1 cellular context compared by ENCODE assay signal in the genomic region with DNA sequence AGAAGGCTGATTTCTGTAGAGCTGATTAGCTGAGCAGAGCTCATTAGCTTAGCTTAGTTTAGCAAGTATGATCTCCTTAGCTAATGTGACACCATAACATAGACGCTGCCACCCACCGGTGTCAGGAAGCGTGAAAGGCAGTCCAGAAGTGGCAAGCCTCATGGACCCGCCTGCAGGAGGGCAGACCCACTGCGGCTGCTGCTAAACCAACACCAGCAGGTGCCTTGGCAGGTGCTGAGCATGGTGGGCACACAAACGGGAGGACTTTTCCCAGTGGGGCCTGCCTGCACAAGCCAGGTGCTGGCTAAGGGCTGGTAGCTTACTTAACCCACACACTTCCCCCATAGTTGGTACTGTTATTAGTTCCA.
TF ChIP-seq lines count a peak whose summit lies in the region.

No MANE protein-coding gene starts in this region.

TF ChIP-seq in GM23338, 12 proteins besides CTCF, POLR2A, EP300 and RAD21 (continued from another document):
- TF ChIP-seq, protein P1, sequence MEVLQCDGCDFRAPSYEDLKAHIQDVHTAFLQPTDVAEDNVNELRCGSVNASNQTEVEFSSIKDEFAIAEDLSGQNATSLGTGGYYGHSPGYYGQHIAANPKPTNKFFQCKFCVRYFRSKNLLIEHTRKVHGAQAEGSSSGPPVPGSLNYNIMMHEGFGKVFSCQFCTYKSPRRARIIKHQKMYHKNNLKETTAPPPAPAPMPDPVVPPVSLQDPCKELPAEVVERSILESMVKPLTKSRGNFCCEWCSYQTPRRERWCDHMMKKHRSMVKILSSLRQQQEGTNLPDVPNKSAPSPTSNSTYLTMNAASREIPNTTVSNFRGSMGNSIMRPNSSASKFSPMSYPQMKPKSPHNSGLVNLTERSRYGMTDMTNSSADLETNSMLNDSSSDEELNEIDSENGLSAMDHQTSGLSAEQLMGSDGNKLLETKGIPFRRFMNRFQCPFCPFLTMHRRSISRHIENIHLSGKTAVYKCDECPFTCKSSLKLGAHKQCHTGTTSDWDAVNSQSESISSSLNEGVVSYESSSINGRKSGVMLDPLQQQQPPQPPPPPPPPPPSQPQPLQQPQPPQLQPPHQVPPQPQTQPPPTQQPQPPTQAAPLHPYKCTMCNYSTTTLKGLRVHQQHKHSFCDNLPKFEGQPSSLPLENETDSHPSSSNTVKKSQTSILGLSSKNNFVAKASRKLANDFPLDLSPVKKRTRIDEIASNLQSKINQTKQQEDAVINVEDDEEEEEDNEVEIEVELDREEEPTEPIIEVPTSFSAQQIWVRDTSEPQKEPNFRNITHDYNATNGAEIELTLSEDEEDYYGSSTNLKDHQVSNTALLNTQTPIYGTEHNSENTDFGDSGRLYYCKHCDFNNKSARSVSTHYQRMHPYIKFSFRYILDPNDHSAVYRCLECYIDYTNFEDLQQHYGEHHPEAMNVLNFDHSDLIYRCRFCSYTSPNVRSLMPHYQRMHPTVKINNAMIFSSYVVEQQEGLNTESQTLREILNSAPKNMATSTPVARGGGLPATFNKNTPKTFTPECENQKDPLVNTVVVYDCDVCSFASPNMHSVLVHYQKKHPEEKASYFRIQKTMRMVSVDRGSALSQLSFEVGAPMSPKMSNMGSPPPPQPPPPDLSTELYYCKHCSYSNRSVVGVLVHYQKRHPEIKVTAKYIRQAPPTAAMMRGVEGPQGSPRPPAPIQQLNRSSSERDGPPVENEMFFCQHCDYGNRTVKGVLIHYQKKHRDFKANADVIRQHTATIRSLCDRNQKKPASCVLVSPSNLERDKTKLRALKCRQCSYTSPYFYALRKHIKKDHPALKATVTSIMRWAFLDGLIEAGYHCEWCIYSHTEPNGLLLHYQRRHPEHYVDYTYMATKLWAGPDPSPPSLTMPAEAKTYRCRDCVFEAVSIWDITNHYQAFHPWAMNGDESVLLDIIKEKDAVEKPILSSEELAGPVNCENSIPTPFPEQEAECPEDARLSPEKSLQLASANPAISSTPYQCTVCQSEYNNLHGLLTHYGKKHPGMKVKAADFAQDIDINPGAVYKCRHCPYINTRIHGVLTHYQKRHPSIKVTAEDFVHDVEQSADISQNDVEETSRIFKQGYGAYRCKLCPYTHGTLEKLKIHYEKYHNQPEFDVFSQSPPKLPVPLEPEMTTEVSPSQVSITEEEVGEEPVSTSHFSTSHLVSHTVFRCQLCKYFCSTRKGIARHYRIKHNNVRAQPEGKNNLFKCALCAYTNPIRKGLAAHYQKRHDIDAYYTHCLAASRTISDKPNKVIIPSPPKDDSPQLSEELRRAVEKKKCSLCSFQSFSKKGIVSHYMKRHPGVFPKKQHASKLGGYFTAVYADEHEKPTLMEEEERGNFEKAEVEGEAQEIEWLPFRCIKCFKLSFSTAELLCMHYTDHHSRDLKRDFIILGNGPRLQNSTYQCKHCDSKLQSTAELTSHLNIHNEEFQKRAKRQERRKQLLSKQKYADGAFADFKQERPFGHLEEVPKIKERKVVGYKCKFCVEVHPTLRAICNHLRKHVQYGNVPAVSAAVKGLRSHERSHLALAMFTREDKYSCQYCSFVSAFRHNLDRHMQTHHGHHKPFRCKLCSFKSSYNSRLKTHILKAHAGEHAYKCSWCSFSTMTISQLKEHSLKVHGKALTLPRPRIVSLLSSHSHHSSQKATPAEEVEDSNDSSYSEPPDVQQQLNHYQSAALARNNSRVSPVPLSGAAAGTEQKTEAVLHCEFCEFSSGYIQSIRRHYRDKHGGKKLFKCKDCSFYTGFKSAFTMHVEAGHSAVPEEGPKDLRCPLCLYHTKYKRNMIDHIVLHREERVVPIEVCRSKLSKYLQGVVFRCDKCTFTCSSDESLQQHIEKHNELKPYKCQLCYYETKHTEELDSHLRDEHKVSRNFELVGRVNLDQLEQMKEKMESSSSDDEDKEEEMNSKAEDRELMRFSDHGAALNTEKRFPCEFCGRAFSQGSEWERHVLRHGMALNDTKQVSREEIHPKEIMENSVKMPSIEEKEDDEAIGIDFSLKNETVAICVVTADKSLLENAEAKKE (CRISPR knock-in tag; IDR thresholded peaks at IDR 0.05), result no peak
- TF ChIP-seq EZH2phosphoT487 (IDR thresholded peaks at IDR 0.05; ENCODE audit: unreplicated experiment) (no peak), POLR2AphosphoS5 (IDR thresholded peaks at IDR 0.05; ENCODE audit: low read depth) (no peak), ZNF114 (CRISPR knock-in tag; IDR thresholded peaks at IDR 0.05) (no peak), EZH2 (IDR thresholded peaks at IDR 0.05; ENCODE audit: low read depth, unreplicated experiment) (no peak)
- TF ChIP-seq, protein P2, sequence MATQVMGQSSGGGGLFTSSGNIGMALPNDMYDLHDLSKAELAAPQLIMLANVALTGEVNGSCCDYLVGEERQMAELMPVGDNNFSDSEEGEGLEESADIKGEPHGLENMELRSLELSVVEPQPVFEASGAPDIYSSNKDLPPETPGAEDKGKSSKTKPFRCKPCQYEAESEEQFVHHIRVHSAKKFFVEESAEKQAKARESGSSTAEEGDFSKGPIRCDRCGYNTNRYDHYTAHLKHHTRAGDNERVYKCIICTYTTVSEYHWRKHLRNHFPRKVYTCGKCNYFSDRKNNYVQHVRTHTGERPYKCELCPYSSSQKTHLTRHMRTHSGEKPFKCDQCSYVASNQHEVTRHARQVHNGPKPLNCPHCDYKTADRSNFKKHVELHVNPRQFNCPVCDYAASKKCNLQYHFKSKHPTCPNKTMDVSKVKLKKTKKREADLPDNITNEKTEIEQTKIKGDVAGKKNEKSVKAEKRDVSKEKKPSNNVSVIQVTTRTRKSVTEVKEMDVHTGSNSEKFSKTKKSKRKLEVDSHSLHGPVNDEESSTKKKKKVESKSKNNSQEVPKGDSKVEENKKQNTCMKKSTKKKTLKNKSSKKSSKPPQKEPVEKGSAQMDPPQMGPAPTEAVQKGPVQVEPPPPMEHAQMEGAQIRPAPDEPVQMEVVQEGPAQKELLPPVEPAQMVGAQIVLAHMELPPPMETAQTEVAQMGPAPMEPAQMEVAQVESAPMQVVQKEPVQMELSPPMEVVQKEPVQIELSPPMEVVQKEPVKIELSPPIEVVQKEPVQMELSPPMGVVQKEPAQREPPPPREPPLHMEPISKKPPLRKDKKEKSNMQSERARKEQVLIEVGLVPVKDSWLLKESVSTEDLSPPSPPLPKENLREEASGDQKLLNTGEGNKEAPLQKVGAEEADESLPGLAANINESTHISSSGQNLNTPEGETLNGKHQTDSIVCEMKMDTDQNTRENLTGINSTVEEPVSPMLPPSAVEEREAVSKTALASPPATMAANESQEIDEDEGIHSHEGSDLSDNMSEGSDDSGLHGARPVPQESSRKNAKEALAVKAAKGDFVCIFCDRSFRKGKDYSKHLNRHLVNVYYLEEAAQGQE (IDR thresholded peaks at IDR 0.05; ENCODE audit: unreplicated experiment), result no peak
- TF ChIP-seq, protein P3, sequence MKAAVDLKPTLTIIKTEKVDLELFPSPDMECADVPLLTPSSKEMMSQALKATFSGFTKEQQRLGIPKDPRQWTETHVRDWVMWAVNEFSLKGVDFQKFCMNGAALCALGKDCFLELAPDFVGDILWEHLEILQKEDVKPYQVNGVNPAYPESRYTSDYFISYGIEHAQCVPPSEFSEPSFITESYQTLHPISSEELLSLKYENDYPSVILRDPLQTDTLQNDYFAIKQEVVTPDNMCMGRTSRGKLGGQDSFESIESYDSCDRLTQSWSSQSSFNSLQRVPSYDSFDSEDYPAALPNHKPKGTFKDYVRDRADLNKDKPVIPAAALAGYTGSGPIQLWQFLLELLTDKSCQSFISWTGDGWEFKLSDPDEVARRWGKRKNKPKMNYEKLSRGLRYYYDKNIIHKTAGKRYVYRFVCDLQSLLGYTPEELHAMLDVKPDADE (IDR thresholded peaks at IDR 0.05), result no peak
